In genomic region chr21:46116846-46117585, GRCh38 we compare ENCODE assay signal across 1 cellular context.
TF ChIP-seq lines count a peak whose summit lies in the region.

No MANE protein-coding gene starts in this region.

TF ChIP-seq in HEK293, 187 proteins besides CTCF, POLR2A, EP300 and RAD21 (continued from another document):
- TF ChIP-seq HIC1 (tag by site-specific recombination; IDR thresholded peaks at IDR 0.05), result no peak
- TF ChIP-seq ZIC2 (tag by site-specific recombination; IDR thresholded peaks at IDR 0.05), result peak; percentile 52
TF ChIP-seq in HEK293: peak in this region for 8.
